8 cellular contexts compared by ENCODE assay signal in the genomic region with DNA sequence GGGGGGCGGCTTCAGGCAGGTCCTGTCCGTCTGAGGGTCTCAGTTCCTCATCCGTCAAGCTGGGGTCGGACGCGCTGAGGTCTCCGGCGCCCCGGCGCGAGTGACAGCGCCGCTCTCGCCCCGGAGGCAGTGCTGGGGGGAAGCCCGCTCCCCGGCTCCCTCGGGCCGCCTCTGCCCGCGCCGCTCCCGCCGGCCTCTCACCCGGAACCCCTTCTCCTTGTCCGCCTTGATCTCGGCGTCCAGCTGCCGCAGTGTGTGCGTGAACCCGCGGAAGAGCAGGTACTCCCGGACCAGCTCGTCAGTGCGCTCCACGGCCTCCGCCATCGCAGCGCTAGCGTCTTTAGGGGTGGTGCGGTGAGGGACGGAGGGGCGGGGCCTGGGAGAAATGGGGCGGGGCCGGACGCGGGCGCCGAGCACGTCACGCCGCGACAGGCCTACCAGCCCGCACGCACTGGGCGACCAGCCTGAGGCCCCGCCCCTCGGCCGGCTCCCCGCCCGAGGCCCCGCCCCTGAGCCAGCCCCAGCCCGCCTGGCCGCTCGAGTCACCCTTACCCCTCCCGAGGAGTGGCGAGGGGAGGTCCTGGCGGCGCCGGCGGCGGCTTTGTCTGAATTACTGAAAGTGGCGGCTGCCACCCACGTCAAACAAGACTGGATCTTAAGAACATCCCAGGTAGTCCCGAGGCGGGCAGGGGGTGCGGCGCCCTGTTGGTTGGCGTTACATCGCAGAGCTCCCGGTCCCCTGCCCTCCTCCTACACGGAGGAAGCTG. TPM values are rescaled to one million over a fixed set of nuclear protein-coding genes. Genes with fewer than 3 reads are reported as not detected.
A peak's percentile ranks its signal among the peaks of the same experiment; 100 is the strongest.
DNase-seq lines count a peak whose midpoint lies in the region; ATAC-seq and TF ChIP-seq lines count a peak whose summit lies in the region.

A gene (minus strand): TSS at position 348 of the 767 bp plus-strand sequence. CDS start 24 bp downstream, at position 324.

- ATAC-seq in GM18520 (IDR thresholded peaks at IDR 0.05; ENCODE audit: unreplicated experiment) = peak; percentile 67
- peak; percentile 32 for ATAC-seq in HG03060 (IDR thresholded peaks at IDR 0.05; ENCODE audit: low read depth, unreplicated experiment)
- peak; percentile 97 for ATAC-seq in sciatic nerve

- peak within 1 kb of the TSS; percentile 56 for H3K27ac ChIP-seq in 22Rv1

- intact Hi-C loops in sciatic nerve (cut with DNase I) = no loop called here

- TF ChIP-seq CTCF in 22Rv1 (IDR thresholded peaks at IDR 0.05) = peak; percentile 23; the same call in 1 of the 2 replicates

- DNase-seq in NCI-H2081 treated with DMSO at 0.1 percent for 48 hours (lab: John Stamatoyannopoulos, UW) (peak; percentile 59), T1000 (lab: John Stamatoyannopoulos, UW) (peak; percentile 80), astrocyte of the hippocampus (ENCODE audit: low read depth, low spot score) (peak; percentile 98), hypothalamus (lab: John Stamatoyannopoulos, UW) (peak; percentile 61 to 99 (median 95)), sciatic nerve (ENCODE audit: low spot score) (peak; percentile 98)

RNA-seq across cellular contexts. Expression of the gene that starts here (rescaled TPM):
- total RNA-seq in sciatic nerve = 32.7 TPM

Comparison
In these comparisons a context has a peak if more than half of its experiments do, and no peak if none do; other contexts are left out.
1. Peak in every context shown above with its lines: DNase-seq, ATAC-seq and H3K27ac ChIP-seq.
2. ATAC-seq: peak in every context shown above with its lines; median percentile 97 in sciatic nerve; 67 in GM18520; 32 in HG03060.